In the genomic region with DNA sequence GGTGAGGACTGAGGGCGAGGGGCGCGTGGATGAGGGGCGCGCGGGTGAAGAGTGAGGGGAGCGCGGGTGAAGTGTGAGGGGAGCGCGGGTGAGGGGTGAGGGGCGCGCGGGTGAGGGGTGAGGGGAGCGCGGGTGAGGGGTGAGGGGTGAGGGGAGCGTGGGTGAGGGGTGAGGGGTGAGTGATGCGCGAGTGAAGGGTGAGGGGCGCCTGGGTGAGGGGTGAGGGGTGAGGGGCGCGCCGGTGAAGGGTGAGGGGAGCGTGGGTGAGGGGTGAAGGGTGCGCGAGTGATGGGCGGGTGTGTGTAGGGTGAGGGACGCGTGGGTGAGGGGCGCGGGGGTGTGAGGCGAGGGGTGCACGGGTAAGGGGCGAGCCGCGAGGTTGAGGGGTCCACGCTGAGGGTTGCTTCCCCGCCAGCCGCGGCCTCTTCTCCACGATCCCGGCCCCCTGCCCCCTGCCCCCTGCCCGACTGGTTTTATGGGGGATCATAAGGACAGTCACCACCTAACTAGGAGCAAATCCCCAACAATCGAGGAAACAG, we compare ENCODE assay signal across 1 cellular context.
TF ChIP-seq lines count a peak whose summit lies in the region.

No MANE protein-coding gene starts in this region.

TF ChIP-seq in endothelial cell of umbilical vein, 7 proteins besides CTCF, POLR2A, EP300 and RAD21:
- TF ChIP-seq JUN (IDR thresholded peaks at IDR 0.05; ENCODE audit: borderline replicate concordance, insufficient read depth, insufficient read length, low read depth) (no peak), EZH2 (IDR thresholded peaks at IDR 0.05; ENCODE audit: borderline replicate concordance, low read depth, low read length, severe bottlenecking) (no peak), POLR2AphosphoS5 (IDR thresholded peaks at IDR 0.05; ENCODE audit: insufficient read depth, low read depth, low read length) (no peak), GATA2 (IDR thresholded peaks at IDR 0.05; ENCODE audit: insufficient read depth, insufficient read length, low read depth, low read length) (no peak), FOS (IDR thresholded peaks at IDR 0.05; ENCODE audit: borderline replicate concordance, insufficient read depth, low read length) (no peak), MYC (IDR thresholded peaks at IDR 0.05; ENCODE audit: low read depth, low read length) (no peak)
- TF ChIP-seq, protein P1, sequence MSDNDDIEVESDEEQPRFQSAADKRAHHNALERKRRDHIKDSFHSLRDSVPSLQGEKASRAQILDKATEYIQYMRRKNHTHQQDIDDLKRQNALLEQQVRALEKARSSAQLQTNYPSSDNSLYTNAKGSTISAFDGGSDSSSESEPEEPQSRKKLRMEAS (IDR thresholded peaks at IDR 0.05; ENCODE audit: insufficient read depth, insufficient read length), result no peak
